In the genomic region with DNA sequence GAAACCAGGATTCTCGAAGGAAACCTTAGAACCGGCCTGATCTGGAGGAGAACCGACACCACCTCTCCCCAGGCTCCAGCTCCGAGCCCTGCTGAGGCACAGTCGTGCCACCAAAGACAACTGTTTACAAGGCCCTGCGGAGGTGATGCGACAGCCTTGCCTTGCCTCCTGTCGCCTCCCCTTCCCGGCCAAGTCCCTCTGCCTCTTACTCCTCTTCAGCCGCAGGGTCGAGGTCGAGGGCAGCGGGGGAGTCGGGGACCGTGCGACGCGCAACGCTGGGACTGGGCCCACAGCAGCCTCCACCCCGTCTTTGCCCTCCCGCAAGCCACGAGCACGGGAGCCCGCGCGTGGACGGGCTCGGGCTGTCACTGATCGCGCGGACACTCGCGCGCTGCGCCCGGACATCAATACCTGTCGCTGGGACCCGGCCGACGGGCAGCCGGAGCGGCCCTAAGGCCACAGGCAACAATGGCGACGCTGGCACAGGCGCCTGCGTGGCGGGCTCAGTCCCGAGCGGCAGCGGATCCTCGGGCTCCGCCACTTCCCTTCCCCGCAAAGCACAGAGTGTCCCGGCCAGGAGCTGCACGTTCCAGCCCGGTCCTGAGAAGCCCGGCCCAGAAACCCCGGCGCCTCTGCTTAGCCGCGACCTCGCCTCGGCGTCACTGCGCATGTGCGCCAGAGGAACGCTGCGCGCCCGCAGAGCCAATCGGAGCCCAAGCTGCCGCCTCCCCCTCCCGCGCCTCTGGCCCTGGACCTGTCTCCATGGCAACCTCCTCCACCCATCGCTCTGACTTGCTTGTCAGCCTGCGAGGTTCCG, we compare ENCODE assay signal across 8 cellular contexts. TPM values are rescaled to one million over a fixed set of nuclear protein-coding genes. Genes with fewer than 3 reads are reported as not detected.
DNase-seq lines count a peak whose midpoint lies in the region; ATAC-seq and TF ChIP-seq lines count a peak whose summit lies in the region.

A gene (minus strand): TSS at position 664 of the 817 bp plus-strand sequence. CDS start 1,473 bp downstream, outside the sequence.

- TF ChIP-seq CTCF in RWPE1 (conservative IDR thresholded peaks at IDR 0.05; ENCODE audit: low read depth), result no peak
- no peak for TF ChIP-seq CTCF in gastroesophageal sphincter (IDR thresholded peaks at IDR 0.05)
- no peak for TF ChIP-seq CTCF in neutrophil (IDR thresholded peaks at IDR 0.05)

- peak; percentile 95 for ATAC-seq in GM21529 (IDR thresholded peaks at IDR 0.05; ENCODE audit: unreplicated experiment)
- ATAC-seq in gastroesophageal sphincter, result peak; percentile 99

- DNase-seq in DMS153 (lab: John Stamatoyannopoulos, UW), result peak; percentile 53
- peak; percentile 11 for DNase-seq in KG1 (lab: John Stamatoyannopoulos, UW)
- peak; percentile 96 for DNase-seq in RWPE1 (ENCODE audit: low spot score)
- DNase-seq in activated naive CD4-positive, alpha-beta T cell treated with anti-CD3 and anti-CD28 coated beads, Interleukin-2, amount 10 ng/mL, durations not matched to agents 7 days and 5 days, result peak; percentile 95

- CTCF ChIA-PET in RWPE1 (lab: Yijun Ruan, JAX), result interaction anchor here (0.6 to 1.3 kb wide), 4 partner anchors 15 to 301 kb away, joined by 3 to 6 read pairs (median 4); no protein-coding TSS in a partner anchor
- CTCF ChIA-PET in activated naive CD4-positive, alpha-beta T cell treated with anti-CD3 and anti-CD28 coated beads, Interleukin-2, amount 10 ng/mL, durations not matched to agents 7 days and 5 days (lab: Charles Lee), result interaction anchor here (0.9 to 2.1 kb wide), 3 partner anchors 15 to 31 kb away, joined by 3 to 11 read pairs (median 4); no protein-coding TSS in a partner anchor

- H3K27ac Mint-ChIP-seq in activated naive CD4-positive, alpha-beta T cell treated with anti-CD3 and anti-CD28 coated beads, Interleukin-2, amount 10 ng/mL, durations not matched to agents 7 days and 5 days, result no peak within 1 kb of the TSS

- peak within 1 kb of the TSS; percentile 77 for H3K4me3 Mint-ChIP-seq in activated naive CD4-positive, alpha-beta T cell treated with anti-CD3 and anti-CD28 coated beads, Interleukin-2, amount 10 ng/mL, durations not matched to agents 7 days and 5 days

- H3K27ac ChIP-seq in RWPE1 (peak within 1 kb of the TSS; percentile 46; the same call in 1 of the 2 replicates), gastroesophageal sphincter (peak within 1 kb of the TSS; percentile 36 to 88 (median 84)), neutrophil (no peak within 1 kb of the TSS), subcutaneous abdominal adipose tissue (ENCODE audit: low read depth, low read length) (no peak within 1 kb of the TSS)

- peaks cover 0 to 19% (median 5%) of the 10 kb centered on the region in 3 donors for H3K4me1 ChIP-seq in gastroesophageal sphincter
- peaks cover 8 to 10% of the 10 kb centered on the region in 2 experiments for H3K4me1 ChIP-seq in neutrophil (ENCODE audit: control insufficient read depth in 1 of 2, insufficient read depth in 1 of 2, low read depth in 1 of 2, low read length in 1 of 2)
- peaks cover 4 to 9% (median 9%) of the 10 kb centered on the region in 5 donors for H3K4me1 ChIP-seq in subcutaneous abdominal adipose tissue (ENCODE audit: control insufficient read depth in 5 of 5, insufficient read depth in 5 of 5, low read length in 5 of 5)

- POLR2A ChIA-PET in RWPE1 (lab: Yijun Ruan, JAX; ENCODE audit: low non-redundant PET), result interaction anchor here (1.0 kb wide), 1 partner anchor 33 kb away, joined by 3 read pairs; no protein-coding TSS in a partner anchor

- peak; percentile 63 to 69 for TF ChIP-seq POLR2A in gastroesophageal sphincter (IDR thresholded peaks at IDR 0.05)

- WGBS in gastroesophageal sphincter (ENCODE audit: low coverage in 1 of 2), 2 donors, result 16 to 17% methylated on average over 8 of the region's 77 CpGs

- no peak for TF ChIP-seq EP300 in gastroesophageal sphincter (IDR thresholded peaks at IDR 0.05)

- H3K36me3 Mint-ChIP-seq in activated naive CD4-positive, alpha-beta T cell treated with anti-CD3 and anti-CD28 coated beads, Interleukin-2, amount 10 ng/mL, durations not matched to agents 7 days and 5 days, result peaks cover 14% of the 10 kb centered on the region

- H3K9ac ChIP-seq in subcutaneous abdominal adipose tissue (ENCODE audit: low read length in 5 of 5), result peak within 1 kb of the TSS in 3 of 5 donors; percentile 51 to 68 (median 60)

- peaks cover 21% of the 10 kb centered on the region for H3K4me1 Mint-ChIP-seq in activated naive CD4-positive, alpha-beta T cell treated with anti-CD3 and anti-CD28 coated beads, Interleukin-2, amount 10 ng/mL, durations not matched to agents 7 days and 5 days

- H3K27me3 Mint-ChIP-seq in activated naive CD4-positive, alpha-beta T cell treated with anti-CD3 and anti-CD28 coated beads, Interleukin-2, amount 10 ng/mL, durations not matched to agents 7 days and 5 days, result peaks cover 16% of the 10 kb centered on the region

- peaks cover under 1 to 25% of the 10 kb centered on the region in 2 donors for H3K36me3 ChIP-seq in gastroesophageal sphincter
- H3K36me3 ChIP-seq in neutrophil, result no peaks in the 10 kb centered on the region
- H3K36me3 ChIP-seq in subcutaneous abdominal adipose tissue (ENCODE audit: control insufficient read depth in 5 of 5, insufficient read depth in 5 of 5, low read length in 5 of 5), result peaks cover under 1 to 8% (median 4%) of the 10 kb centered on the region in 5 donors

- H3K9me3 ChIP-seq in gastroesophageal sphincter (no peaks in the 10 kb centered on the region), neutrophil (no peaks in the 10 kb centered on the region), subcutaneous abdominal adipose tissue (ENCODE audit: control insufficient read depth in 5 of 5, low read length in 5 of 5) (no peaks in the 10 kb centered on the region)

- H3K4me3 ChIP-seq in gastroesophageal sphincter (peak within 1 kb of the TSS; percentile 48 to 85), neutrophil (ENCODE audit: low read depth in 1 of 2, low read length in 1 of 2) (peak within 1 kb of the TSS; percentile 56 to 64), subcutaneous abdominal adipose tissue (ENCODE audit: low read depth in 1 of 5, low read length in 5 of 5) (peak within 1 kb of the TSS; percentile 62 to 84 (median 83))

- H3K9me3 Mint-ChIP-seq in activated naive CD4-positive, alpha-beta T cell treated with anti-CD3 and anti-CD28 coated beads, Interleukin-2, amount 10 ng/mL, durations not matched to agents 7 days and 5 days, result peaks cover 7% of the 10 kb centered on the region

- H3K27me3 ChIP-seq in gastroesophageal sphincter (no peaks in the 10 kb centered on the region), neutrophil (peaks cover 62% of the 10 kb centered on the region), subcutaneous abdominal adipose tissue (ENCODE audit: control insufficient read depth in 5 of 5, insufficient read depth in 4 of 5, low read length in 5 of 5) (no peaks in the 10 kb centered on the region)

RNA-seq across cellular contexts. Expression of the gene that starts here (rescaled TPM):
- 10 to 100 TPM in 1 of 4 donors, 1 to 10 TPM in 3; 6.7 to 11.9 (median 9.3) TPM for total RNA-seq in gastroesophageal sphincter

Comparison
In these comparisons a context has a peak if more than half of its experiments do, and no peak if none do; other contexts are left out.
1. DNase-seq: peak in every context shown above with its lines; median percentile 96 in RWPE1; 95 in activated naive CD4-positive, alpha-beta T cell treated with anti-CD3 and anti-CD28 coated beads, Interleukin-2, amount 10 ng/mL, durations not matched to agents 7 days and 5 days; 53 in DMS153; 11 in KG1.
2. H3K27ac ChIP-seq: peak in RWPE1 (single experiment) and gastroesophageal sphincter (4 of 4); none in neutrophil (single experiment) and subcutaneous abdominal adipose tissue (single experiment).
3. Peak in every context shown above with its lines, with median percentiles within 50 percentile points of each other: H3K4me3 ChIP-seq.